Comparison of ENCODE assay signal across 1 cellular context in the genomic region with DNA sequence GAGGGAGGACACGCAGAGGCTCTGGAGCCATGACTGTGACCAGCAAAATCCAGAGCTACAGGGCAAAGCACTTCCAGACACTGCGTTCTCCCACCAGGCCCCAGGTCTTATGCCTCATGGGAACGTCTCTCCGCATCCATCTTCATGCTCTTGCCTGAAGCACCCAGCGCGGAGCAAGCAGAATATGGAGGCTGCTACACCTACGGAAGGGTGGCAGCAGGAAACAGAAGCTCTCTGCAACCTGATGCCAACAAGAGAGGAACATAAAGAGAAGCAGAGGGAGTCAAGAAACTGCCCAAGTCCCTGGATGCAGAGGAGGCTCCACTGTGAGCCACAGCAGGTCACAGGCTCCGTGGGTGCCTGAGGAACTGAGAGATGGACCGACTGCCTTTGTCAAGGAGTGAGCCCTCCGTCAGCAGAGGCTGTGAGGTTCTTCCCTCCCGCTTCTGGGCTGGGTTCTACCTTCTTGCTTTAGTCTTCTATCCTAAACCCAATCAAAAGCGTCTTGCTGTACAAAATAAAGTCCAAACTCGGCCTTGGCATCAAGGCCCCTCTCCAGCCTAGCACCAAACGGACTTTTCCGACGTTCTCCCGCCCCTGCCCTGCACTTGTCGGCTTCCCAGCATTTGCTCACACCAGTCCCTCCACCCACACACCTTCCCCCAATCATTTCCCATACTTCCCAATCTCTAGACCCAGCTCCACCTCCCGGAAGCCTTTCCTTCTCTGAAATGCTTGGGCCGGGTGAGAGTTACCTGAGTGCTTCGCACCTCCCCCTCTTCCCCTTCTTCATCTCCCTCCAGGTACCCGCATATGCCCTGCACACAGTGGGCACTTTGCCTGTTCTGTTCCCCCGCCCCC.
TF ChIP-seq lines count a peak whose summit lies in the region.

No MANE protein-coding gene starts in this region.

TF ChIP-seq in HEK293, 187 proteins besides CTCF, POLR2A, EP300 and RAD21 (continued from another document and continues in another):
- no peak for TF ChIP-seq ZNF23 (tag by site-specific recombination; IDR thresholded peaks at IDR 0.05; ENCODE audit: borderline replicate concordance)
- TF ChIP-seq ZNF510 (tag by site-specific recombination; IDR thresholded peaks at IDR 0.05; ENCODE audit: insufficient replicate concordance), result no peak
- no peak for TF ChIP-seq ZNF223 (tag by site-specific recombination; IDR thresholded peaks at IDR 0.05)
- no peak for TF ChIP-seq ZNF514 (tag by site-specific recombination; IDR thresholded peaks at IDR 0.05)
- TF ChIP-seq KLF16 (tag by site-specific recombination; IDR thresholded peaks at IDR 0.05), result peak; percentile 60
- TF ChIP-seq ZNF341 (tag by site-specific recombination; IDR thresholded peaks at IDR 0.05; ENCODE audit: low read depth), result peak; percentile 36; the same call in 1 of the 2 replicates
- peak; percentile 92 for TF ChIP-seq ZFHX2 (tag by site-specific recombination; conservative IDR thresholded peaks at IDR 0.05)
- TF ChIP-seq ZNF292 (tag by site-specific recombination; IDR thresholded peaks at IDR 0.05; ENCODE audit: borderline replicate concordance, low read depth), result no peak
- TF ChIP-seq ZNF610 (tag by site-specific recombination; IDR thresholded peaks at IDR 0.05; ENCODE audit: borderline replicate concordance), result no peak
- no peak for TF ChIP-seq ZNF221 (tag by site-specific recombination; IDR thresholded peaks at IDR 0.05; ENCODE audit: borderline replicate concordance)
- TF ChIP-seq ZNF16 (tag by site-specific recombination; IDR thresholded peaks at IDR 0.05; ENCODE audit: low read depth), result peak; percentile 66; the same call in 1 of the 2 replicates
- peak; percentile 47 for TF ChIP-seq ZXDB (tag by site-specific recombination; IDR thresholded peaks at IDR 0.05)
- TF ChIP-seq ZNF132 (tag by site-specific recombination; IDR thresholded peaks at IDR 0.05; ENCODE audit: borderline replicate concordance), result no peak
- 0 out of 2 replicates have a peak, but pooled peaks have one; percentile 13 for TF ChIP-seq IKZF3 (tag by site-specific recombination; IDR thresholded peaks at IDR 0.05)
- 0 out of 2 replicates have a peak, but pooled peaks have one; percentile 32 for TF ChIP-seq ZEB2 (tag by site-specific recombination; IDR thresholded peaks at IDR 0.05)
- TF ChIP-seq ZNF76 (tag by site-specific recombination; IDR thresholded peaks at IDR 0.05; ENCODE audit: borderline replicate concordance, low read depth), result peak; percentile 91
- TF ChIP-seq MEIS1 (CRISPR knock-in tag; IDR thresholded peaks at IDR 0.05; ENCODE audit: borderline replicate concordance), result no peak
- no peak for TF ChIP-seq ZNF10 (tag by site-specific recombination; IDR thresholded peaks at IDR 0.05)
- TF ChIP-seq, protein P1, sequence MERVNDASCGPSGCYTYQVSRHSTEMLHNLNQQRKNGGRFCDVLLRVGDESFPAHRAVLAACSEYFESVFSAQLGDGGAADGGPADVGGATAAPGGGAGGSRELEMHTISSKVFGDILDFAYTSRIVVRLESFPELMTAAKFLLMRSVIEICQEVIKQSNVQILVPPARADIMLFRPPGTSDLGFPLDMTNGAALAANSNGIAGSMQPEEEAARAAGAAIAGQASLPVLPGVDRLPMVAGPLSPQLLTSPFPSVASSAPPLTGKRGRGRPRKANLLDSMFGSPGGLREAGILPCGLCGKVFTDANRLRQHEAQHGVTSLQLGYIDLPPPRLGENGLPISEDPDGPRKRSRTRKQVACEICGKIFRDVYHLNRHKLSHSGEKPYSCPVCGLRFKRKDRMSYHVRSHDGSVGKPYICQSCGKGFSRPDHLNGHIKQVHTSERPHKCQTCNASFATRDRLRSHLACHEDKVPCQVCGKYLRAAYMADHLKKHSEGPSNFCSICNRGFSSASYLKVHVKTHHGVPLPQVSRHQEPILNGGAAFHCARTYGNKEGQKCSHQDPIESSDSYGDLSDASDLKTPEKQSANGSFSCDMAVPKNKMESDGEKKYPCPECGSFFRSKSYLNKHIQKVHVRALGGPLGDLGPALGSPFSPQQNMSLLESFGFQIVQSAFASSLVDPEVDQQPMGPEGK (tag by site-specific recombination; IDR thresholded peaks at IDR 0.05), result peak; percentile 58
- peak; percentile 23; the same call in 1 of the 2 replicates for TF ChIP-seq OSR2 (tag by site-specific recombination; IDR thresholded peaks at IDR 0.05)
- TF ChIP-seq ZNF366 (tag by site-specific recombination; conservative IDR thresholded peaks at IDR 0.05), result peak; percentile 66
- TF ChIP-seq ZIC2 (tag by site-specific recombination; IDR thresholded peaks at IDR 0.05), result no peak
- TF ChIP-seq SP2 (tag by site-specific recombination; IDR thresholded peaks at IDR 0.05), result peak; percentile 86
- TF ChIP-seq, protein P2, sequence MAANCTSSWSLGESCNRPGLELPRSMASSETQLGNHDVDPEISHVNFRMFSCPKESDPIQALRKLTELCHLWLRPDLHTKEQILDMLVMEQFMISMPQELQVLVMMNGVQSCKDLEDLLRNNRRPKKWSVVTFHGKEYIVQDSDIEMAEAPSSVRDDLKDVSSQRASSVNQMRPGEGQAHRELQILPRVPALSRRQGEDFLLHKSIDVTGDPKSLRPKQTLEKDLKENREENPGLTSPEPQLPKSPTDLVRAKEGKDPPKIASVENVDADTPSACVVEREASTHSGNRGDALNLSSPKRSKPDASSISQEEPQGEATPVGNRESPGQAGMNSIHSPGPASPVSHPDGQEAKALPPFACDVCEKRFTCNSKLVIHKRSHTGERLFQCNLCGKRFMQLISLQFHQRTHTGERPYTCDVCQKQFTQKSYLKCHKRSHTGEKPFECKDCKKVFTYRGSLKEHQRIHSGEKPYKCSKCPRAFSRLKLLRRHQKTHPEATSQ (tag by site-specific recombination; IDR thresholded peaks at IDR 0.05), result no peak
- TF ChIP-seq, protein P3, sequence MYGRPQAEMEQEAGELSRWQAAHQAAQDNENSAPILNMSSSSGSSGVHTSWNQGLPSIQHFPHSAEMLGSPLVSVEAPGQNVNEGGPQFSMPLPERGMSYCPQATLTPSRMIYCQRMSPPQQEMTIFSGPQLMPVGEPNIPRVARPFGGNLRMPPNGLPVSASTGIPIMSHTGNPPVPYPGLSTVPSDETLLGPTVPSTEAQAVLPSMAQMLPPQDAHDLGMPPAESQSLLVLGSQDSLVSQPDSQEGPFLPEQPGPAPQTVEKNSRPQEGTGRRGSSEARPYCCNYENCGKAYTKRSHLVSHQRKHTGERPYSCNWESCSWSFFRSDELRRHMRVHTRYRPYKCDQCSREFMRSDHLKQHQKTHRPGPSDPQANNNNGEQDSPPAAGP (tag by site-specific recombination; IDR thresholded peaks at IDR 0.05), result no peak
- TF ChIP-seq ZNF530 (tag by site-specific recombination; IDR thresholded peaks at IDR 0.05; ENCODE audit: low read depth), result no peak
- TF ChIP-seq ZSCAN16 (tag by site-specific recombination; IDR thresholded peaks at IDR 0.05), result no peak
- TF ChIP-seq ZFP37 (tag by site-specific recombination; IDR thresholded peaks at IDR 0.05), result 0 out of 2 replicates have a peak, but pooled peaks have one; percentile 46
- TF ChIP-seq, protein P4, sequence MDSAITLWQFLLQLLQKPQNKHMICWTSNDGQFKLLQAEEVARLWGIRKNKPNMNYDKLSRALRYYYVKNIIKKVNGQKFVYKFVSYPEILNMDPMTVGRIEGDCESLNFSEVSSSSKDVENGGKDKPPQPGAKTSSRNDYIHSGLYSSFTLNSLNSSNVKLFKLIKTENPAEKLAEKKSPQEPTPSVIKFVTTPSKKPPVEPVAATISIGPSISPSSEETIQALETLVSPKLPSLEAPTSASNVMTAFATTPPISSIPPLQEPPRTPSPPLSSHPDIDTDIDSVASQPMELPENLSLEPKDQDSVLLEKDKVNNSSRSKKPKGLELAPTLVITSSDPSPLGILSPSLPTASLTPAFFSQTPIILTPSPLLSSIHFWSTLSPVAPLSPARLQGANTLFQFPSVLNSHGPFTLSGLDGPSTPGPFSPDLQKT (IDR thresholded peaks at IDR 0.05; ENCODE audit: borderline replicate concordance, low read depth, low read length), result no peak
- TF ChIP-seq ZNF24 (tag by site-specific recombination; IDR thresholded peaks at IDR 0.05), result no peak
- TF ChIP-seq, protein P5, sequence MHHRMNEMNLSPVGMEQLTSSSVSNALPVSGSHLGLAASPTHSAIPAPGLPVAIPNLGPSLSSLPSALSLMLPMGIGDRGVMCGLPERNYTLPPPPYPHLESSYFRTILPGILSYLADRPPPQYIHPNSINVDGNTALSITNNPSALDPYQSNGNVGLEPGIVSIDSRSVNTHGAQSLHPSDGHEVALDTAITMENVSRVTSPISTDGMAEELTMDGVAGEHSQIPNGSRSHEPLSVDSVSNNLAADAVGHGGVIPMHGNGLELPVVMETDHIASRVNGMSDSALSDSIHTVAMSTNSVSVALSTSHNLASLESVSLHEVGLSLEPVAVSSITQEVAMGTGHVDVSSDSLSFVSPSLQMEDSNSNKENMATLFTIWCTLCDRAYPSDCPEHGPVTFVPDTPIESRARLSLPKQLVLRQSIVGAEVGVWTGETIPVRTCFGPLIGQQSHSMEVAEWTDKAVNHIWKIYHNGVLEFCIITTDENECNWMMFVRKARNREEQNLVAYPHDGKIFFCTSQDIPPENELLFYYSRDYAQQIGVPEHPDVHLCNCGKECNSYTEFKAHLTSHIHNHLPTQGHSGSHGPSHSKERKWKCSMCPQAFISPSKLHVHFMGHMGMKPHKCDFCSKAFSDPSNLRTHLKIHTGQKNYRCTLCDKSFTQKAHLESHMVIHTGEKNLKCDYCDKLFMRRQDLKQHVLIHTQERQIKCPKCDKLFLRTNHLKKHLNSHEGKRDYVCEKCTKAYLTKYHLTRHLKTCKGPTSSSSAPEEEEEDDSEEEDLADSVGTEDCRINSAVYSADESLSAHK (tag by site-specific recombination; IDR thresholded peaks at IDR 0.05), result peak; percentile 94
- TF ChIP-seq SCRT1 (tag by site-specific recombination; IDR thresholded peaks at IDR 0.05; ENCODE audit: borderline replicate concordance), result peak; percentile 62; the same call in 1 of the 2 replicates
- TF ChIP-seq PRDM1 (tag by site-specific recombination; IDR thresholded peaks at IDR 0.05), result peak; percentile 79
- no peak for TF ChIP-seq ZBTB8A (tag by site-specific recombination; IDR thresholded peaks at IDR 0.05)
- no peak for TF ChIP-seq ZNF133 (tag by site-specific recombination; IDR thresholded peaks at IDR 0.05)
- TF ChIP-seq OVOL3 (tag by site-specific recombination; IDR thresholded peaks at IDR 0.05), result no peak
- TF ChIP-seq HOXD13 (CRISPR knock-in tag; IDR thresholded peaks at IDR 0.05; ENCODE audit: borderline replicate concordance), result no peak
- TF ChIP-seq SP3 (tag by site-specific recombination; IDR thresholded peaks at IDR 0.05), result peak; percentile 82
- TF ChIP-seq ZBTB7A (tag by site-specific recombination; IDR thresholded peaks at IDR 0.05; ENCODE audit: low read depth), result no peak
- no peak for TF ChIP-seq ZNF777 (tag by site-specific recombination; IDR thresholded peaks at IDR 0.05; ENCODE audit: borderline replicate concordance)
- TF ChIP-seq SCRT2 (tag by site-specific recombination; IDR thresholded peaks at IDR 0.05), result peak; percentile 87
- 0 out of 2 replicates have a peak, but pooled peaks have one; percentile 50 for TF ChIP-seq ZSCAN30 (tag by site-specific recombination; IDR thresholded peaks at IDR 0.05)
- peak; percentile 20; the same call in 1 of the 2 replicates for TF ChIP-seq ZNF585B (tag by site-specific recombination; IDR thresholded peaks at IDR 0.05)
- TF ChIP-seq, protein P6, sequence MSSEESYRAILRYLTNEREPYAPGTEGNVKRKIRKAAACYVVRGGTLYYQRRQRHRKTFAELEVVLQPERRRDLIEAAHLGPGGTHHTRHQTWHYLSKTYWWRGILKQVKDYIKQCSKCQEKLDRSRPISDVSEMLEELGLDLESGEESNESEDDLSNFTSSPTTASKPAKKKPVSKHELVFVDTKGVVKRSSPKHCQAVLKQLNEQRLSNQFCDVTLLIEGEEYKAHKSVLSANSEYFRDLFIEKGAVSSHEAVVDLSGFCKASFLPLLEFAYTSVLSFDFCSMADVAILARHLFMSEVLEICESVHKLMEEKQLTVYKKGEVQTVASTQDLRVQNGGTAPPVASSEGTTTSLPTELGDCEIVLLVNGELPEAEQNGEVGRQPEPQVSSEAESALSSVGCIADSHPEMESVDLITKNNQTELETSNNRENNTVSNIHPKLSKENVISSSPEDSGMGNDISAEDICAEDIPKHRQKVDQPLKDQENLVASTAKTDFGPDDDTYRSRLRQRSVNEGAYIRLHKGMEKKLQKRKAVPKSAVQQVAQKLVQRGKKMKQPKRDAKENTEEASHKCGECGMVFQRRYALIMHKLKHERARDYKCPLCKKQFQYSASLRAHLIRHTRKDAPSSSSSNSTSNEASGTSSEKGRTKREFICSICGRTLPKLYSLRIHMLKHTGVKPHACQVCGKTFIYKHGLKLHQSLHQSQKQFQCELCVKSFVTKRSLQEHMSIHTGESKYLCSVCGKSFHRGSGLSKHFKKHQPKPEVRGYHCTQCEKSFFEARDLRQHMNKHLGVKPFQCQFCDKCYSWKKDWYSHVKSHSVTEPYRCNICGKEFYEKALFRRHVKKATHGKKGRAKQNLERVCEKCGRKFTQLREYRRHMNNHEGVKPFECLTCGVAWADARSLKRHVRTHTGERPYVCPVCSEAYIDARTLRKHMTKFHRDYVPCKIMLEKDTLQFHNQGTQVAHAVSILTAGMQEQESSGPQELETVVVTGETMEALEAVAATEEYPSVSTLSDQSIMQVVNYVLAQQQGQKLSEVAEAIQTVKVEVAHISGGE (tag by site-specific recombination; conservative IDR thresholded peaks at IDR 0.05; ENCODE audit: low read depth), result no peak
- TF ChIP-seq, protein P7, sequence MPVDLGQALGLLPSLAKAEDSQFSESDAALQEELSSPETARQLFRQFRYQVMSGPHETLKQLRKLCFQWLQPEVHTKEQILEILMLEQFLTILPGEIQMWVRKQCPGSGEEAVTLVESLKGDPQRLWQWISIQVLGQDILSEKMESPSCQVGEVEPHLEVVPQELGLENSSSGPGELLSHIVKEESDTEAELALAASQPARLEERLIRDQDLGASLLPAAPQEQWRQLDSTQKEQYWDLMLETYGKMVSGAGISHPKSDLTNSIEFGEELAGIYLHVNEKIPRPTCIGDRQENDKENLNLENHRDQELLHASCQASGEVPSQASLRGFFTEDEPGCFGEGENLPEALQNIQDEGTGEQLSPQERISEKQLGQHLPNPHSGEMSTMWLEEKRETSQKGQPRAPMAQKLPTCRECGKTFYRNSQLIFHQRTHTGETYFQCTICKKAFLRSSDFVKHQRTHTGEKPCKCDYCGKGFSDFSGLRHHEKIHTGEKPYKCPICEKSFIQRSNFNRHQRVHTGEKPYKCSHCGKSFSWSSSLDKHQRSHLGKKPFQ (tag by site-specific recombination; IDR thresholded peaks at IDR 0.05), result peak; percentile 89
